19 cellular contexts compared by ENCODE assay signal in genomic region chr6:26392932-26393636, GRCh38. TPM values are rescaled to one million over a fixed set of nuclear protein-coding genes. Genes with fewer than 3 reads are reported as not detected.
DNase-seq lines count a peak whose midpoint lies in the region; ATAC-seq and TF ChIP-seq lines count a peak whose summit lies in the region.
"Had no signal": no experiment of that assay in that cellular context is flagged by ENCODE, and none has a peak within 500 bp of the region (broad histone marks: within the 10 kb centered on the region; RNA-seq: fewer than 3 reads in every experiment).

No MANE protein-coding gene starts in this region.

- H3K9me3 ChIP-seq in CD4-positive, CD25-positive, alpha-beta regulatory T cell (ENCODE audit: control insufficient read depth in 2 of 2, low read length in 2 of 2): no peaks in the 10 kb centered on the region
- H3K9me3 ChIP-seq: heart left ventricle, pancreas had no signal

- CTCF ChIA-PET in T-cell (lab: Charles Lee): no interaction called here

- peaks cover 38% of the 10 kb centered on the region for H3K36me3 ChIP-seq in CD4-positive, CD25-positive, alpha-beta regulatory T cell (ENCODE audit: control insufficient read depth, insufficient read depth, low read length)
- H3K36me3 ChIP-seq: pancreas had no signal

- H3K9me3 Mint-ChIP-seq in CD4-positive, CD25-positive, alpha-beta regulatory T cell: no peaks in the 10 kb centered on the region
- H3K9me3 Mint-ChIP-seq in activated T-helper 17 cell treated with anti-CD3 and anti-CD28 coated beads, Interleukin-2, amount 50 U/mL, for 72 hours: no peaks in the 10 kb centered on the region
- H3K9me3 Mint-ChIP-seq in naive B cell (no peaks in the 10 kb centered on the region), glutamatergic neuron (ENCODE audit: unreplicated experiment) (peaks cover 1% of the 10 kb centered on the region), T-cell (no peaks in the 10 kb centered on the region)
- H3K9me3 Mint-ChIP-seq: activated CD4-positive, alpha-beta T cell treated with anti-CD3 and anti-CD28 coated beads, Interleukin-2, amount 10 ng/mL, durations not matched to agents 7 days and 5 days; HFFc6 had no signal

- H3K36me3 Mint-ChIP-seq in CD4-positive, CD25-positive, alpha-beta regulatory T cell: peaks cover 33% of the 10 kb centered on the region
- peaks cover 43% of the 10 kb centered on the region for H3K36me3 Mint-ChIP-seq in activated T-helper 17 cell treated with anti-CD3 and anti-CD28 coated beads, Interleukin-2, amount 50 U/mL, for 72 hours (ENCODE audit: low read depth)
- H3K36me3 Mint-ChIP-seq in naive B cell (peaks cover 31 to 34% of the 10 kb centered on the region in 2 donors), glutamatergic neuron (ENCODE audit: unreplicated experiment) (no peaks in the 10 kb centered on the region), T-cell (peaks cover 43% of the 10 kb centered on the region)

- H3K27ac Mint-ChIP-seq in CD4-positive, CD25-positive, alpha-beta regulatory T cell: peak overlapping the region; percentile 8 to 83 (median 73)
- H3K27ac Mint-ChIP-seq in activated T-helper 17 cell treated with anti-CD3 and anti-CD28 coated beads, Interleukin-2, amount 50 U/mL, for 72 hours: peak overlapping the region; percentile 6
- H3K27ac Mint-ChIP-seq in naive B cell (peak overlapping the region; percentile 34 to 89 (median 76)), glutamatergic neuron (ENCODE audit: unreplicated experiment) (no peak overlapping the region), T-cell (no peak overlapping the region)
- H3K27ac Mint-ChIP-seq: activated CD4-positive, alpha-beta T cell treated with anti-CD3 and anti-CD28 coated beads, Interleukin-2, amount 10 ng/mL, durations not matched to agents 7 days and 5 days; HFFc6 had no signal

- no peak overlapping the region for H3K4me3 ChIP-seq in CD4-positive, CD25-positive, alpha-beta regulatory T cell (ENCODE audit: low read depth, low read length)
- H3K4me3 ChIP-seq: heart left ventricle, pancreas had no signal

- no peak overlapping the region for H3K4me3 Mint-ChIP-seq in CD4-positive, CD25-positive, alpha-beta regulatory T cell
- no peak overlapping the region for H3K4me3 Mint-ChIP-seq in activated T-helper 17 cell treated with anti-CD3 and anti-CD28 coated beads, Interleukin-2, amount 50 U/mL, for 72 hours
- H3K4me3 Mint-ChIP-seq in naive B cell (no peak overlapping the region), glutamatergic neuron (ENCODE audit: unreplicated experiment) (no peak overlapping the region), T-cell (no peak overlapping the region)
- H3K4me3 Mint-ChIP-seq: activated CD4-positive, alpha-beta T cell treated with anti-CD3 and anti-CD28 coated beads, Interleukin-2, amount 10 ng/mL, durations not matched to agents 7 days and 5 days; HFFc6 had no signal

- POLR2A ChIA-PET in T-cell (lab: Charles Lee): interaction anchor here in 1 of 2 donors (0.7 kb wide), 1 partner anchor 531 kb away, joined by 3 read pairs; no protein-coding TSS in a partner anchor

- no peak overlapping the region for H3K27ac ChIP-seq in CD4-positive, CD25-positive, alpha-beta regulatory T cell (ENCODE audit: insufficient read depth, low read length, poor library complexity, severe bottlenecking)
- H3K27ac ChIP-seq: heart left ventricle, pancreas had no signal

- peaks cover 0 to 9% (median 1%) of the 10 kb centered on the region in 4 donors for H3K4me1 Mint-ChIP-seq in CD4-positive, CD25-positive, alpha-beta regulatory T cell
- H3K4me1 Mint-ChIP-seq in activated T-helper 17 cell treated with anti-CD3 and anti-CD28 coated beads, Interleukin-2, amount 50 U/mL, for 72 hours: peaks cover 2% of the 10 kb centered on the region
- peaks cover 36 to 45% (median 44%) of the 10 kb centered on the region in 3 donors for H3K4me1 Mint-ChIP-seq in naive B cell
- H3K4me1 Mint-ChIP-seq in glutamatergic neuron (ENCODE audit: low read depth, unreplicated experiment): no peaks in the 10 kb centered on the region
- no peaks in the 10 kb centered on the region for H3K4me1 Mint-ChIP-seq in T-cell

- TF ChIP-seq CTCF in glutamatergic neuron (IDR thresholded peaks at IDR 0.05; ENCODE audit: partially characterized antibody, unreplicated experiment): no peak

- no peaks in the 10 kb centered on the region for H3K27me3 Mint-ChIP-seq in CD4-positive, CD25-positive, alpha-beta regulatory T cell
- no peaks in the 10 kb centered on the region for H3K27me3 Mint-ChIP-seq in activated T-helper 17 cell treated with anti-CD3 and anti-CD28 coated beads, Interleukin-2, amount 50 U/mL, for 72 hours
- H3K27me3 Mint-ChIP-seq in naive B cell (no peaks in the 10 kb centered on the region), glutamatergic neuron (ENCODE audit: unreplicated experiment) (peaks cover 3% of the 10 kb centered on the region), T-cell (no peaks in the 10 kb centered on the region)
- H3K27me3 Mint-ChIP-seq: activated CD4-positive, alpha-beta T cell treated with anti-CD3 and anti-CD28 coated beads, Interleukin-2, amount 10 ng/mL, durations not matched to agents 7 days and 5 days had no signal

- H3K4me1 ChIP-seq in CD4-positive, CD25-positive, alpha-beta regulatory T cell (ENCODE audit: control insufficient read depth, insufficient read depth, low read length, poor library complexity, severe bottlenecking): no peaks in the 10 kb centered on the region
- H3K4me1 ChIP-seq: pancreas had no signal

- DNase-seq in CD4-positive, CD25-positive, alpha-beta regulatory T cell: no peak
- peak; percentile 6 for DNase-seq in NAMALWA (ENCODE audit: low spot score)
- no peak for DNase-seq in naive B cell
- DNase-seq in glutamatergic neuron: no peak
- no peak for DNase-seq in T-cell
- DNase-seq: activated CD4-positive, alpha-beta T cell treated with anti-CD3 and anti-CD28 coated beads, Interleukin-2, amount 10 ng/mL, durations not matched to agents 7 days and 5 days; effector CD8-positive, alpha-beta T cell; GF-D8; heart left ventricle; HFFc6; Karpas-422; left ventricle myocardium superior; NCI-H526; RPMI8226; stimulated activated CD4-positive, alpha-beta T cell treated with anti-CD3 and anti-CD28 coated beads, Interleukin-2, amount 100 ng/mL, for 24 hours had no signal

- H3K27me3 ChIP-seq in CD4-positive, CD25-positive, alpha-beta regulatory T cell (ENCODE audit: control insufficient read depth, insufficient read depth, low read length): no peaks in the 10 kb centered on the region
- H3K27me3 ChIP-seq: heart left ventricle, pancreas had no signal

- no peak for ATAC-seq in CD4-positive, CD25-positive, alpha-beta regulatory T cell (ENCODE audit: low read depth in 2 of 2)
- ATAC-seq in activated T-helper 17 cell treated with anti-CD3 and anti-CD28 coated beads, Interleukin-2, amount 50 U/mL, for 72 hours (replicated peaks): no peak
- ATAC-seq in naive B cell (ENCODE audit: low read depth in 2 of 2) (peak; percentile 71 to 73), T-cell (replicated peaks in 1 of 4) (no peak), esophagus mucosa (no peak), HG02981 (IDR thresholded peaks at IDR 0.05; ENCODE audit: unreplicated experiment) (no peak)
- ATAC-seq: left ventricle myocardium superior had no signal

RNA-seq across cellular contexts. Expression of gene BTN3A1, which starts 9.0 kb away (rescaled TPM):
- total RNA-seq in CD4-positive, CD25-positive, alpha-beta regulatory T cell: 279 TPM
- polyA plus RNA-seq in CD4-positive, CD25-positive, alpha-beta regulatory T cell: 10 to 100 TPM; 67.4 to 100.0 (median 71.2) TPM
- total RNA-seq in activated T-helper 17 cell treated with anti-CD3 and anti-CD28 coated beads, Interleukin-2, amount 50 U/mL, for 72 hours: 10 to 100 TPM; 35.1 to 70.0 TPM
- polyA plus RNA-seq in naive B cell (ENCODE audit: low read depth in 6 of 6): 10 to 100 TPM; 14.0 to 30.0 (median 19.2) TPM
- 2.2 TPM for total RNA-seq in glutamatergic neuron (ENCODE audit: unreplicated experiment)
- 100 to 1,000 TPM; 205 to 270 (median 210) TPM for total RNA-seq in T-cell
- total RNA-seq in esophagus mucosa: 6.2 TPM

RNA-seq across cellular contexts. Expression of gene BTN2A2, which starts 10.2 kb away (rescaled TPM):
- 62.3 TPM for total RNA-seq in CD4-positive, CD25-positive, alpha-beta regulatory T cell
- polyA plus RNA-seq in CD4-positive, CD25-positive, alpha-beta regulatory T cell: 1 to 10 TPM; 4.5 to 9.5 (median 6.8) TPM
- 10 to 100 TPM; 20.7 to 46.3 TPM for total RNA-seq in activated T-helper 17 cell treated with anti-CD3 and anti-CD28 coated beads, Interleukin-2, amount 50 U/mL, for 72 hours
- 10 to 100 TPM; 37.9 to 63.8 (median 45.1) TPM for polyA plus RNA-seq in naive B cell (ENCODE audit: low read depth in 6 of 6)
- total RNA-seq in glutamatergic neuron (ENCODE audit: unreplicated experiment) (109 TPM), T-cell (10 to 100 TPM; 18.6 to 29.2 (median 21.3) TPM), esophagus mucosa (2.4 TPM)

RNA-seq across cellular contexts. Expression of gene BTN3A2, which starts 28.1 kb away (rescaled TPM):
- total RNA-seq in CD4-positive, CD25-positive, alpha-beta regulatory T cell: 135 TPM
- polyA plus RNA-seq in CD4-positive, CD25-positive, alpha-beta regulatory T cell: 100 to 1,000 TPM; 135 to 224 (median 140) TPM
- total RNA-seq in activated T-helper 17 cell treated with anti-CD3 and anti-CD28 coated beads, Interleukin-2, amount 50 U/mL, for 72 hours: 100 to 1,000 TPM in 1 of 2 donors, 10 to 100 TPM in 1; 70.5 to 134 TPM
- 100 to 1,000 TPM in 1 of 6 donors, 10 to 100 TPM in 5; 26.7 to 112 (median 51.7) TPM for polyA plus RNA-seq in naive B cell (ENCODE audit: low read depth in 6 of 6)
- total RNA-seq in glutamatergic neuron (ENCODE audit: unreplicated experiment) (1.3 TPM), T-cell (100 to 1,000 TPM; 135 to 314 (median 224) TPM), esophagus mucosa (2.7 TPM)

RNA-seq across cellular contexts. Expression of gene BTN3A3, which starts 47.2 kb away (rescaled TPM):
- 125 TPM for total RNA-seq in CD4-positive, CD25-positive, alpha-beta regulatory T cell
- polyA plus RNA-seq in CD4-positive, CD25-positive, alpha-beta regulatory T cell: 10 to 100 TPM; 79.3 to 91.5 (median 82.7) TPM
- 10 to 100 TPM; 31.1 to 77.1 TPM for total RNA-seq in activated T-helper 17 cell treated with anti-CD3 and anti-CD28 coated beads, Interleukin-2, amount 50 U/mL, for 72 hours
- 10 to 100 TPM; 20.3 to 39.2 (median 27.3) TPM for polyA plus RNA-seq in naive B cell (ENCODE audit: low read depth in 6 of 6)
- total RNA-seq in glutamatergic neuron (ENCODE audit: unreplicated experiment): not detected
- 100 to 1,000 TPM; 115 to 172 (median 142) TPM for total RNA-seq in T-cell
- total RNA-seq in esophagus mucosa: 4.2 TPM

Comparison
In these comparisons a context has a peak if more than half of its experiments do, and no peak if none do; other contexts are left out.
1. ATAC-seq: peak in naive B cell (2 of 2); none in CD4-positive, CD25-positive, alpha-beta regulatory T cell (0 of 2), activated T-helper 17 cell treated with anti-CD3 and anti-CD28 coated beads, Interleukin-2, amount 50 U/mL, for 72 hours (single experiment), T-cell (0 of 4), esophagus mucosa (single experiment) and HG02981 (single experiment).
2. H3K27ac Mint-ChIP-seq: peak in CD4-positive, CD25-positive, alpha-beta regulatory T cell (3 of 3), activated T-helper 17 cell treated with anti-CD3 and anti-CD28 coated beads, Interleukin-2, amount 50 U/mL, for 72 hours (single experiment) and naive B cell (6 of 6); none in glutamatergic neuron (single experiment) and T-cell (0 of 2).
3. RNA of gene BTN3A2, which starts 28.1 kb away (total RNA-seq): 135 to 314 TPM in T-cell, 135 TPM in CD4-positive, CD25-positive, alpha-beta regulatory T cell (single experiment) and 70.5 to 134 TPM in activated T-helper 17 cell treated with anti-CD3 and anti-CD28 coated beads, Interleukin-2, amount 50 U/mL, for 72 hours; 2.7 TPM in esophagus mucosa (single experiment) and 1.3 TPM in glutamatergic neuron (single experiment); every median in the first group is over 10 times any median in the second.